In the genomic region with DNA sequence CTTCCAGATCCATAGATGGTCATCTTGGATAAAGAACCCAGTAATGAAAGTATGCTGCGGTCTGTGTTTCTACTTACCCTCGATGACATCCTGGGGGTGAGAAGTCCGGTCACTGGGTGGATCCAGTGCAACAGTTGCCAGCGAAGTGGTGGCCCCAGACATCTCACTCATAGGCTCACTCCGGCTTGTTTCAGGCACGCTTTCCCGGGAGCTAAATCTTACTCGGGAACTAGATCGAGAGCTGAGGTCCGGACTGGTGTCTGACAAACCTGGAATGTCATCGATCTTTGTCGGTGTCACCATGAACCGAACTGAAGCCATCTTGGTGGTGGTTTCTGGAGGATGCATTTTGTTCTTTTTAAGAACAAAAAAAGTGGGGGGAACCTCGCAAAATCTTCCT, we compare ENCODE assay signal across 11 cellular contexts. TPM values are rescaled to one million over a fixed set of nuclear protein-coding genes. Genes with fewer than 3 reads are reported as not detected.
DNase-seq lines count a peak whose midpoint lies in the region; ATAC-seq, FAIRE-seq and TF ChIP-seq lines count a peak whose summit lies in the region.
"Had no signal": no experiment of that assay in that cellular context is flagged by ENCODE, and none has a peak within 500 bp of the region (broad histone marks: within the 10 kb centered on the region; RNA-seq: fewer than 3 reads in every experiment).

No MANE protein-coding gene starts in this region.

- H3K27me3 ChIP-seq in duodenal mucosa (ENCODE audit: control insufficient read depth in 1 of 2, insufficient read depth in 2 of 2, low read length in 2 of 2) (no peaks in the 10 kb centered on the region), psoas muscle (ENCODE audit: insufficient read depth in 3 of 3, low read length in 2 of 3) (no peaks in the 10 kb centered on the region)
- H3K27me3 ChIP-seq: adrenal gland had no signal

- peak overlapping the region; percentile 72 for H3K4me3 ChIP-seq in NB4 (ENCODE audit: low read depth, low read length)
- H3K4me3 ChIP-seq in duodenal mucosa (ENCODE audit: low read depth in 1 of 2, low read length in 2 of 2) = peak overlapping the region; percentile 64 to 96
- H3K4me3 ChIP-seq in psoas muscle = peak overlapping the region; percentile 78

- H3K9me3 ChIP-seq in duodenal mucosa (ENCODE audit: control insufficient read depth in 1 of 2, low read length in 2 of 2) (no peaks in the 10 kb centered on the region), psoas muscle (no peaks in the 10 kb centered on the region)
- H3K9me3 ChIP-seq: adrenal gland had no signal

- TF ChIP-seq POLR2A in NB4 (IDR thresholded peaks at IDR 0.05; ENCODE audit: extremely low read depth, insufficient read length) = no peak

- H3K4me1 ChIP-seq in duodenal mucosa (ENCODE audit: control insufficient read depth in 1 of 2, insufficient read depth in 2 of 2, low read length in 2 of 2) (peaks cover 14 to 17% of the 10 kb centered on the region in 2 donors), psoas muscle (peaks cover 34% of the 10 kb centered on the region)

- peak overlapping the region in 1 of 2 donors; percentile 46 for H3K9ac ChIP-seq in duodenal mucosa (ENCODE audit: low read depth in 1 of 2, low read length in 2 of 2)

- H3K36me3 ChIP-seq in duodenal mucosa (ENCODE audit: control insufficient read depth in 1 of 2, insufficient read depth in 2 of 2, low read length in 2 of 2) (no peaks in the 10 kb centered on the region), psoas muscle (ENCODE audit: insufficient read depth in 1 of 2, low read depth in 1 of 2) (peaks cover 0 to 28% of the 10 kb centered on the region in 2 donors)

- intact Hi-C loops in psoas muscle (cut with DNase I) = no loop called here

- DNase-seq in NCI-H2107 treated with DMSO at 0.1 percent for 48 hours (lab: John Stamatoyannopoulos, UW; ENCODE audit: unreplicated experiment) (peak; percentile 2), NCI-H2107 (lab: John Stamatoyannopoulos, UW) (no peak), NB4 (ENCODE audit: low read depth) (peak; percentile 27), psoas muscle (no peak), HTR-8/SVneo (ENCODE audit: insufficient read length, low spot score) (no peak), NCI-H446 (lab: John Stamatoyannopoulos, UW) (no peak), activated gamma-delta T cell (lab: John Stamatoyannopoulos, UW) (no peak)
- DNase-seq: stimulated activated CD4-positive, alpha-beta T cell treated with anti-CD3 and anti-CD28 coated beads, Interleukin-1b, Interleukin-23, amount 100 ng/mL, for 48 hours had no signal

- no peak for FAIRE-seq in HTR-8/SVneo (lab: Jason Lieb, UNC)
- FAIRE-seq: A204.1 had no signal

- ATAC-seq in psoas muscle = no peak

- no peak for TF ChIP-seq CTCF in NB4 (IDR thresholded peaks at IDR 0.05; ENCODE audit: low read depth, low read length)
- no peak for TF ChIP-seq CTCF in psoas muscle (IDR thresholded peaks at IDR 0.05)

- 79 to 83% (median 81%) methylated on average over 14 of the region's 14 CpGs for WGBS in psoas muscle, 3 donors

- peak overlapping the region; percentile 22 for H3K27ac ChIP-seq in duodenal mucosa (ENCODE audit: low read depth, low read length)
- H3K27ac ChIP-seq in psoas muscle = peak overlapping the region; percentile 91

RNA-seq across cellular contexts. Expression of a gene that starts 1.2 kb away (rescaled TPM):
- total RNA-seq in psoas muscle = 10 to 100 TPM in 3 of 4 donors, 1 to 10 TPM in 1; 8.7 to 22.1 (median 18.8) TPM
- 10 to 100 TPM in 1 of 3 donors, 1 to 10 TPM in 2; 2.3 to 12.3 (median 5.3) TPM for polyA plus RNA-seq in psoas muscle

RNA-seq across cellular contexts. Expression of a gene that starts 6.6 kb away (rescaled TPM):
- total RNA-seq in psoas muscle = 100 to 1,000 TPM; 123 to 146 (median 134) TPM
- 100 to 1,000 TPM; 241 to 441 (median 274) TPM for polyA plus RNA-seq in psoas muscle

RNA-seq across cellular contexts. Expression of a gene that starts 6.8 kb away (rescaled TPM):
- total RNA-seq in psoas muscle = not detected
- polyA plus RNA-seq in psoas muscle = under 1 TPM in 1 of 3 donors, not detected in 2; 0.01 TPM
- total RNA-seq: adrenal gland had no signal

RNA-seq across cellular contexts. Expression of a gene that starts 30.7 kb away (rescaled TPM):
- total RNA-seq in psoas muscle = 10 to 100 TPM in 2 of 4 donors, 1 to 10 TPM in 2; 8.4 to 13.1 (median 10.2) TPM
- 1 to 10 TPM; 6.7 to 8.5 (median 7.7) TPM for polyA plus RNA-seq in psoas muscle

Comparison
In these comparisons a context has a peak if more than half of its experiments do, and no peak if none do; other contexts are left out.
1. DNase-seq: peak in NCI-H2107 treated with DMSO at 0.1 percent for 48 hours (single experiment) and NB4 (single experiment); none in NCI-H2107 (single experiment), psoas muscle (0 of 2), HTR-8/SVneo (single experiment), NCI-H446 (0 of 2) and activated gamma-delta T cell (single experiment).
2. Peak in every context shown above with its lines, with median percentiles within 50 percentile points of each other: H3K4me3 ChIP-seq.